In the genomic region with DNA sequence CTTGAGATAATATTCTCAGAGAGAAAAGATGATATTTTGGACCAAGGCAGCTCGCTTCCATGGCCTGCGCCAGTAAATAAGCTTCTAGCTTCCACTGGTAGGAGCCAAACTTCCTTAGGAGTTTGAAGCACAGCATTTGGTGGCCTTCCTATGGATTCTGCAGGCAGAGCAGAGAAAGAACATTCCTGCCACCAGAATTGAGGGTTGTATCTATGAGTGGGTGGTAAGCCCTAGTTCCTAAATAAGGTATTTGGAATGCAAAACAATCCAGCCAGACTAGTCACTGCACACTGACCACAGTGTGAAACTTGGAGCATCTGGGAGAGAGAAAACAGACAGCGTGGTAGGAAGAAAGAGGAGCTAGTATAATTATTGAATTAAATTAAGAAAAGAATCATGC, we compare ENCODE assay signal across 14 cellular contexts. TPM values are rescaled to one million over a fixed set of nuclear protein-coding genes. Genes with fewer than 3 reads are reported as not detected.
DNase-seq lines count a peak whose midpoint lies in the region; ATAC-seq and TF ChIP-seq lines count a peak whose summit lies in the region.
"Had no signal": no experiment of that assay in that cellular context is flagged by ENCODE, and none has a peak within 500 bp of the region (broad histone marks: within the 10 kb centered on the region; RNA-seq: fewer than 3 reads in every experiment).

No MANE protein-coding gene starts in this region.

- 0 out of 2 replicates have a peak overlapping the region, but pooled peaks have one; percentile 2 for H3K27ac ChIP-seq in PC-9

- peaks cover 42% of the 10 kb centered on the region for H3F3A ChIP-seq in PC-9 (ENCODE audit: insufficient read depth, low read depth)

- H3K4me3 ChIP-seq in PC-9: no peak overlapping the region

- CTCF ChIA-PET in PC-9 (lab: Charles Lee): interaction anchor here (1.0 kb wide), 1 partner anchor 17 kb away, joined by 3 read pairs; no protein-coding TSS in a partner anchor
- CTCF ChIA-PET in activated CD4-positive, alpha-beta memory T cell treated with anti-CD3 and anti-CD28 coated beads for 36 hours (lab: Charles Lee): interaction anchor here (1.2 to 3.1 kb wide), 3 partner anchors 39 to 106 kb away, joined by 3 to 11 read pairs (median 3); no protein-coding TSS in a partner anchor

- no peak overlapping the region for H2AFZ ChIP-seq in PC-9

- intact Hi-C loops in PC-9 (cut with micrococcal nuclease; ENCODE audit: unreplicated experiment): loop anchor here (5.0 kb wide), 2 partner anchors 92 to 118 kb away; no protein-coding TSS in a partner anchor
- intact Hi-C loops in activated CD4-positive, alpha-beta memory T cell treated with anti-CD3 and anti-CD28 coated beads for 36 hours (cut with micrococcal nuclease): no loop called here

- H3K4me1 Mint-ChIP-seq in endothelial cell (ENCODE audit: unreplicated experiment): peaks cover 5% of the 10 kb centered on the region
- H3K4me1 Mint-ChIP-seq in activated CD4-positive, alpha-beta memory T cell treated with anti-CD3 and anti-CD28 coated beads for 36 hours (ENCODE audit: low read depth): no peaks in the 10 kb centered on the region

- POLR2A ChIA-PET in PC-9 (lab: Charles Lee; ENCODE audit: unreplicated experiment): interaction anchor here (0.6 to 0.8 kb wide), 3 partner anchors 33 to 1021 kb away, joined by 3 to 7 read pairs (median 4); partner anchors contain the start of gene BCAR3
- POLR2A ChIA-PET in activated CD4-positive, alpha-beta memory T cell treated with anti-CD3 and anti-CD28 coated beads for 36 hours (lab: Charles Lee): no interaction called here

- peaks cover 4% of the 10 kb centered on the region; the same call in 1 of the 2 replicates for H3K79me2 ChIP-seq in PC-9 (ENCODE audit: low read depth)

- no peaks in the 10 kb centered on the region for H4K20me1 ChIP-seq in PC-9 (ENCODE audit: insufficient read depth)

- no peaks in the 10 kb centered on the region for H3K27me3 ChIP-seq in PC-9 (ENCODE audit: insufficient read depth, low read depth)

- BruUV-seq in PC-9 (replicated peaks; lab: Mats Ljungman, UMichigan): no TSS peak

- no peaks in the 10 kb centered on the region for H3K9me2 ChIP-seq in PC-9 (ENCODE audit: insufficient read depth)

- no peaks in the 10 kb centered on the region; the same call in 1 of the 2 replicates for H3K9me3 ChIP-seq in PC-9 (ENCODE audit: insufficient read depth, low read depth)

- H3K4me2 ChIP-seq in PC-9: no peak overlapping the region

- H3K27ac Mint-ChIP-seq in endothelial cell (ENCODE audit: unreplicated experiment): no peak overlapping the region
- H3K27ac Mint-ChIP-seq in activated CD4-positive, alpha-beta memory T cell treated with anti-CD3 and anti-CD28 coated beads for 36 hours: no peak overlapping the region
- H3K27ac Mint-ChIP-seq: activated B cell treated with CpG ODN at 0.5 μM for 24 hours had no signal

- no peak for TF ChIP-seq CTCF in PC-9 (conservative IDR thresholded peaks at IDR 0.05)
- TF ChIP-seq CTCF in endothelial cell (IDR thresholded peaks at IDR 0.05; ENCODE audit: unreplicated experiment): no peak

- peaks cover 15% of the 10 kb centered on the region for H3K36me3 ChIP-seq in PC-9 (ENCODE audit: low read depth)

- peaks cover 48% of the 10 kb centered on the region for H3K4me1 ChIP-seq in PC-9 (replicated peaks; ENCODE audit: insufficient read depth)

- no peak for ATAC-seq in GM18505 (IDR thresholded peaks at IDR 0.05; ENCODE audit: unreplicated experiment)

- no peaks in the 10 kb centered on the region for H3K9me3 Mint-ChIP-seq in endothelial cell (ENCODE audit: unreplicated experiment)
- H3K9me3 Mint-ChIP-seq in activated CD4-positive, alpha-beta memory T cell treated with anti-CD3 and anti-CD28 coated beads for 36 hours: no peaks in the 10 kb centered on the region
- H3K9me3 Mint-ChIP-seq: activated B cell treated with CpG ODN at 0.5 μM for 24 hours had no signal

- TF ChIP-seq POLR2A in GM18505 (IDR thresholded peaks at IDR 0.05; ENCODE audit: borderline replicate concordance, extremely low read depth, insufficient read depth, insufficient read length): no peak

- H3K27me3 Mint-ChIP-seq in endothelial cell (ENCODE audit: unreplicated experiment): peaks cover 8% of the 10 kb centered on the region
- H3K27me3 Mint-ChIP-seq in activated CD4-positive, alpha-beta memory T cell treated with anti-CD3 and anti-CD28 coated beads for 36 hours: no peaks in the 10 kb centered on the region
- H3K27me3 Mint-ChIP-seq: activated B cell treated with CpG ODN at 0.5 μM for 24 hours had no signal

- H3K4me3 Mint-ChIP-seq in endothelial cell (ENCODE audit: unreplicated experiment): no peak overlapping the region
- no peak overlapping the region for H3K4me3 Mint-ChIP-seq in activated CD4-positive, alpha-beta memory T cell treated with anti-CD3 and anti-CD28 coated beads for 36 hours
- H3K4me3 Mint-ChIP-seq: activated B cell treated with CpG ODN at 0.5 μM for 24 hours had no signal

- DNase-seq in EH (ENCODE audit: low read depth): peak; percentile 95
- peak in 1 of 2 experiments; percentile 57 for DNase-seq in PC-9
- DNase-seq in epidermal melanocyte (ENCODE audit: insufficient read length, low spot score): peak; percentile 41
- peak; percentile 86 for DNase-seq in non-pigmented ciliary epithelial cell (ENCODE audit: low read depth)
- no peak for DNase-seq in endothelial cell (ENCODE audit: low spot score)
- DNase-seq in GDM1 (lab: John Stamatoyannopoulos, UW): no peak
- no peak for DNase-seq in activated CD4-positive, alpha-beta memory T cell treated with anti-CD3 and anti-CD28 coated beads for 36 hours
- DNase-seq: activated B cell treated with CpG ODN at 0.5 μM for 24 hours, activated T-cell treated with anti-CD3 and anti-CD28 coated beads for 4 hours, amygdala, NCI-H1417 treated with DMSO at 0.1 percent for 48 hours, NCI-H524 treated with DMSO at 0.1 percent for 48 hours, SHP77 treated with DMSO at 0.1 percent for 48 hours had no signal

- peaks cover 4% of the 10 kb centered on the region for H3K36me3 Mint-ChIP-seq in endothelial cell (ENCODE audit: low read depth, unreplicated experiment)
- H3K36me3 Mint-ChIP-seq in activated CD4-positive, alpha-beta memory T cell treated with anti-CD3 and anti-CD28 coated beads for 36 hours: no peaks in the 10 kb centered on the region

RNA-seq across cellular contexts. Expression of gene BCAR3, which starts 54.1 kb away (rescaled TPM):
- total RNA-seq in PC-9 (2021) (62.5 and 70.0 TPM in 2 replicates), endothelial cell (ENCODE audit: unreplicated experiment) (19.9 TPM)
- total RNA-seq in activated CD4-positive, alpha-beta memory T cell treated with anti-CD3 and anti-CD28 coated beads for 36 hours: under 1 TPM; 0.74 to 0.82 TPM

Comparison
In these comparisons a context has a peak if more than half of its experiments do, and no peak if none do; other contexts are left out.
1. DNase-seq: peak in EH (single experiment), epidermal melanocyte (single experiment) and non-pigmented ciliary epithelial cell (single experiment); none in endothelial cell (single experiment), GDM1 (single experiment) and activated CD4-positive, alpha-beta memory T cell treated with anti-CD3 and anti-CD28 coated beads for 36 hours (single experiment).
2. RNA of gene BCAR3, which starts 54.1 kb away (total RNA-seq): 62.5 to 70.0 TPM in PC-9 and 19.9 TPM in endothelial cell (single experiment); 0.74 to 0.82 TPM in activated CD4-positive, alpha-beta memory T cell treated with anti-CD3 and anti-CD28 coated beads for 36 hours; every median in the first group is over 10 times any median in the second.